In the genomic region with DNA sequence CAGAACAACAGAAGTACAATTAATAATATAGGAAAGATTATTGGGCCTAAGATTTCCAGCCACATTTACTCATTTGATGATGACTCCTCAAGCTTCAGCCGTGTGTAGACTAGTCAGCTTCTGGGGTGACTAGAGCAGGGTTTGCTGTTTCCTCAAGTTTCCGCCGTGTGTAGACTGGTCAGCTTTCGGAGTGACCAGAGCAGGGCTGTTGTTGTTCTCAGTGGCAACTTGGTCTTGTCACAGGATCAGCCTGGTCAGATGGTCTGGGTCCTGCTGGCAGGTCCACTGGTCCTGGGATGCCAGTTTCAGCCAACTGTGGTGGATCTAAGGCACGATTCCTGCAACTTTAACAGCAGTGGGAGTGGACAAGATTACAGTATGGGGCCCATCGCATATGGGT, we compare ENCODE assay signal across 27 cellular contexts. TPM values are rescaled to one million over a fixed set of nuclear protein-coding genes. Genes with fewer than 3 reads are reported as not detected.
DNase-seq lines count a peak whose midpoint lies in the region; ATAC-seq, FAIRE-seq and TF ChIP-seq lines count a peak whose summit lies in the region.
"Had no signal": no experiment of that assay in that cellular context is flagged by ENCODE, and none has a peak within 500 bp of the region (broad histone marks: within the 10 kb centered on the region; RNA-seq: fewer than 3 reads in every experiment).

No MANE protein-coding gene starts in this region.

- TF ChIP-seq RAD21 in H1 (IDR thresholded peaks at IDR 0.05 in 1 of 2, conservative IDR thresholded peaks at IDR 0.05 in 1 of 2; ENCODE audit: low read depth in 2 of 2, low read length in 2 of 2) = no peak

- H3K18ac ChIP-seq in H1 (ENCODE audit: extremely low read depth, low read length) = 0 out of 2 replicates have a peak overlapping the region, but pooled peaks have one; percentile 39

- H3K27ac ChIP-seq in CD8-positive, alpha-beta memory T cell (ENCODE audit: low read depth, low read length) = peak overlapping the region; percentile 33
- H3K27ac ChIP-seq in Karpas-422 (ENCODE audit: low read length) (no peak overlapping the region), H1 (ENCODE audit: low read depth, low read length) (no peak overlapping the region)
- H3K27ac ChIP-seq: BLaER1, SJCRH30 had no signal

- no peak overlapping the region for H2BK12ac ChIP-seq in H1 (ENCODE audit: low read depth, low read length)

- no peaks in the 10 kb centered on the region for H3K36me3 Mint-ChIP-seq in CD8-positive, alpha-beta memory T cell
- H3K36me3 Mint-ChIP-seq in mesothelial cell of epicardium = no peaks in the 10 kb centered on the region
- no peaks in the 10 kb centered on the region for H3K36me3 Mint-ChIP-seq in T-helper 2 cell treated with Interferon-gamma antibody and Interleukin-4, amounts not matched to agents 5 μg/mL and 100 μg/mL, for 36 hours (ENCODE audit: low read depth)
- H3K36me3 Mint-ChIP-seq: CD4-positive, CD25-positive, alpha-beta regulatory T cell had no signal

- H3K9me3 Mint-ChIP-seq in CD8-positive, alpha-beta memory T cell = no peaks in the 10 kb centered on the region
- no peaks in the 10 kb centered on the region for H3K9me3 Mint-ChIP-seq in mesothelial cell of epicardium
- no peaks in the 10 kb centered on the region for H3K9me3 Mint-ChIP-seq in T-helper 2 cell treated with Interferon-gamma antibody and Interleukin-4, amounts not matched to agents 5 μg/mL and 100 μg/mL, for 36 hours

- peaks cover 0 to 21% of the 10 kb centered on the region in 2 donors for H3K27me3 Mint-ChIP-seq in CD8-positive, alpha-beta memory T cell
- H3K27me3 Mint-ChIP-seq in mesothelial cell of epicardium (ENCODE audit: low read depth) = peaks cover 32% of the 10 kb centered on the region
- H3K27me3 Mint-ChIP-seq in T-helper 2 cell treated with Interferon-gamma antibody and Interleukin-4, amounts not matched to agents 5 μg/mL and 100 μg/mL, for 36 hours (ENCODE audit: low read depth) = peaks cover 3% of the 10 kb centered on the region

- H4K5ac ChIP-seq in H1 (ENCODE audit: insufficient read length, low read depth, low read length) = no peak overlapping the region

- no peaks in the 10 kb centered on the region for H3K9me2 ChIP-seq in Karpas-422 (replicated peaks; ENCODE audit: insufficient read depth, low read length)

- 0 out of 2 replicates have a peak overlapping the region, but pooled peaks have one; percentile 11 for H2BK20ac ChIP-seq in H1 (ENCODE audit: low read length)

- H4K20me1 ChIP-seq in Karpas-422 (ENCODE audit: insufficient read depth, low read depth, low read length) (no peaks in the 10 kb centered on the region), H1 (replicated peaks in 1 of 2; ENCODE audit: control insufficient read depth in 1 of 2, insufficient read depth in 2 of 2, low read length in 2 of 2) (no peaks in the 10 kb centered on the region)
- H4K20me1 ChIP-seq: BLaER1 had no signal

- H3K9ac ChIP-seq in Karpas-422 (ENCODE audit: low read length) (no peak overlapping the region), H1 (replicated peaks in 1 of 4; ENCODE audit: extremely low read depth in 1 of 4, low read depth in 3 of 4, low read length in 3 of 4) (no peak overlapping the region)
- H3K9ac ChIP-seq: BLaER1 had no signal

- no peak overlapping the region for H2BK15ac ChIP-seq in H1 (ENCODE audit: low read length)

- H3K27ac Mint-ChIP-seq in CD8-positive, alpha-beta memory T cell = no peak overlapping the region
- H3K27ac Mint-ChIP-seq in mesothelial cell of epicardium = peak overlapping the region; percentile 84
- no peak overlapping the region for H3K27ac Mint-ChIP-seq in T-helper 2 cell treated with Interferon-gamma antibody and Interleukin-4, amounts not matched to agents 5 μg/mL and 100 μg/mL, for 36 hours
- H3K27ac Mint-ChIP-seq: CD4-positive, CD25-positive, alpha-beta regulatory T cell had no signal

- H3K4me1 Mint-ChIP-seq in CD8-positive, alpha-beta memory T cell = no peaks in the 10 kb centered on the region
- H3K4me1 Mint-ChIP-seq in mesothelial cell of epicardium = peaks cover 27% of the 10 kb centered on the region
- no peaks in the 10 kb centered on the region for H3K4me1 Mint-ChIP-seq in T-helper 2 cell treated with Interferon-gamma antibody and Interleukin-4, amounts not matched to agents 5 μg/mL and 100 μg/mL, for 36 hours (ENCODE audit: low read depth)
- H3K4me1 Mint-ChIP-seq: CD4-positive, CD25-positive, alpha-beta regulatory T cell had no signal

- H3K79me2 ChIP-seq in Karpas-422 (ENCODE audit: low read length) = no peaks in the 10 kb centered on the region
- no peaks in the 10 kb centered on the region for H3K79me2 ChIP-seq in H1 (ENCODE audit: control insufficient read depth in 1 of 2, insufficient read depth in 2 of 2, low read length in 2 of 2)

- no peaks in the 10 kb centered on the region for H3K79me1 ChIP-seq in H1 (ENCODE audit: low read depth, low read length)

- no peak overlapping the region for H2BK5ac ChIP-seq in H1 (ENCODE audit: low read depth, low read length)

- ATAC-seq in GM18861 (IDR thresholded peaks at IDR 0.05; ENCODE audit: unreplicated experiment) = no peak
- ATAC-seq: GM12878, HCT116, Right ventricle myocardium inferior had no signal

- POLR2A ChIA-PET in CD8-positive, alpha-beta memory T cell (lab: Charles Lee) = no interaction called here
- POLR2A ChIA-PET in H1 (lab: Charles Lee; ENCODE audit: partially characterized antibody) = no interaction called here

- TF ChIP-seq CTCF in H1 (IDR thresholded peaks at IDR 0.05; ENCODE audit: control extremely low read depth in 1 of 3, insufficient read depth in 1 of 3, low read depth in 1 of 3, low read length in 3 of 3) (no peak), mesothelial cell of epicardium (IDR thresholded peaks at IDR 0.05; ENCODE audit: unreplicated experiment) (no peak)

- H4K91ac ChIP-seq in H1 (replicated peaks; ENCODE audit: insufficient read length, low read length) = no peak overlapping the region

- H3K4me2 ChIP-seq in Karpas-422 (ENCODE audit: low read depth, low read length, poor library complexity, severe bottlenecking) = no peak overlapping the region
- H3K4me2 ChIP-seq in H1 (ENCODE audit: insufficient read depth in 1 of 2, low read depth in 2 of 2, low read length in 2 of 2) = no peak overlapping the region
- H3K4me2 ChIP-seq: BLaER1 had no signal

- CTCF ChIA-PET in CD8-positive, alpha-beta memory T cell (lab: Charles Lee) = no interaction called here
- CTCF ChIA-PET in H1 (lab: Charles Lee; ENCODE audit: partially characterized antibody) = no interaction called here

- no peak overlapping the region for H4K8ac ChIP-seq in H1 (ENCODE audit: extremely low read depth, insufficient read depth, low read length)

- H2AK5ac ChIP-seq in H1 (ENCODE audit: low read depth, low read length) = no peak overlapping the region

- H2BK120ac ChIP-seq in H1 (replicated peaks; ENCODE audit: low read depth, low read length) = no peak overlapping the region

- TF ChIP-seq EP300 in H1 (IDR thresholded peaks at IDR 0.05; ENCODE audit: borderline replicate concordance in 1 of 2, low read depth in 2 of 2, low read length in 2 of 2) = no peak

- no peak overlapping the region for H2AFZ ChIP-seq in Karpas-422 (ENCODE audit: low read length)
- H2AFZ ChIP-seq in H1 (ENCODE audit: low read length) = no peak overlapping the region

- H3K14ac ChIP-seq in H1 (ENCODE audit: insufficient read length) = no peak overlapping the region

- 96% methylated on average over 6 of the region's 6 CpGs; no CpG with 5 or more reads in 1 of the 2 experiments for WGBS in H1 (ENCODE audit: extremely low coverage in 1 of 2, insufficient coverage in 1 of 2, insufficient read length in 1 of 2, insufficient replicate concordance in 2 of 2, low coverage in 1 of 2, low lambda C conversion rate in 2 of 2, missing lambda C conversion rate in 1 of 2), 2 experiments

- no peaks in the 10 kb centered on the region for H3K36me3 ChIP-seq in CD8-positive, alpha-beta memory T cell (ENCODE audit: insufficient read depth, low read length)
- H3K36me3 ChIP-seq in Karpas-422 (ENCODE audit: insufficient read depth, low read length) (no peaks in the 10 kb centered on the region), H1 (ENCODE audit: control insufficient read depth in 2 of 4, insufficient read depth in 4 of 4, low read length in 3 of 4) (no peaks in the 10 kb centered on the region; a peak in 1 of 8 replicates)
- H3K36me3 ChIP-seq: BLaER1, SJCRH30 had no signal

- no peak overlapping the region for H3K56ac ChIP-seq in H1 (replicated peaks; ENCODE audit: insufficient read length, low read depth, low read length)

- H3K23me2 ChIP-seq in H1 (ENCODE audit: low read depth, low read length) = no peaks in the 10 kb centered on the region

- H3K9me3 ChIP-seq in CD8-positive, alpha-beta memory T cell (ENCODE audit: low read length) = no peaks in the 10 kb centered on the region
- H3K9me3 ChIP-seq in Karpas-422 (ENCODE audit: low read length) = no peaks in the 10 kb centered on the region
- H3K9me3 ChIP-seq in H1 (ENCODE audit: insufficient read depth in 2 of 2, low read depth in 1 of 2, low read length in 1 of 2) = 0 out of 4 replicates have a peak, but pooled peaks cover 2 to 6% of the 10 kb centered on the region in 2 experiments
- H3K9me3 ChIP-seq: BLaER1, SJCRH30 had no signal

- no peaks in the 10 kb centered on the region for H3K27me3 ChIP-seq in CD8-positive, alpha-beta memory T cell (ENCODE audit: insufficient read depth, low read length, poor library complexity, severe bottlenecking)
- H3K27me3 ChIP-seq in Karpas-422 (ENCODE audit: low read length) = no peaks in the 10 kb centered on the region
- H3K27me3 ChIP-seq in H1 (replicated peaks in 1 of 4; ENCODE audit: control insufficient read depth in 3 of 4, extremely low read depth in 1 of 4, insufficient read depth in 3 of 4, low read length in 3 of 4) = 0 out of 7 replicates have a peak, but pooled peaks cover 0 to 2% (median 0%) of the 10 kb centered on the region in 4 experiments
- H3K27me3 ChIP-seq: BLaER1 had no signal

- FAIRE-seq in H1 (lab: Jason Lieb, UNC) = no peak
- FAIRE-seq: A204.1, GM12878 had no signal

- H3K4me3 ChIP-seq in CD8-positive, alpha-beta memory T cell (ENCODE audit: low read length) = no peak overlapping the region
- no peak overlapping the region for H3K4me3 ChIP-seq in Karpas-422 (ENCODE audit: low read length)
- H3K4me3 ChIP-seq in H1 (ENCODE audit: extremely low read depth in 1 of 4, insufficient read depth in 2 of 4, low read depth in 3 of 4, low read length in 4 of 4) = no peak overlapping the region
- H3K4me3 ChIP-seq: BLaER1, GM12878, SJCRH30 had no signal

- no peak overlapping the region for H3K23ac ChIP-seq in H1 (ENCODE audit: insufficient read length)

- DNase-seq in CD8-positive, alpha-beta memory T cell = no peak
- peak; percentile 21 for DNase-seq in Karpas-422
- no peak for DNase-seq in H1 (ENCODE audit: low read depth in 1 of 2, low spot score in 2 of 2)
- no peak for DNase-seq in mesothelial cell of epicardium (ENCODE audit: low spot score in 2 of 2, unreplicated experiment in 2 of 2)
- DNase-seq in T-helper 2 cell treated with Interferon-gamma antibody and Interleukin-4, amounts not matched to agents 5 μg/mL and 100 μg/mL, for 36 hours (ENCODE audit: low spot score) = no peak
- no peak for DNase-seq in activated CD4-positive, alpha-beta T cell treated with anti-CD3 and anti-CD28 coated beads, Interleukin-2, amount 50 U/mL, for 4 hours
- no peak for DNase-seq in DMS53 treated with DMSO at 0.1 percent for 48 hours (lab: John Stamatoyannopoulos, UW; ENCODE audit: unreplicated experiment)
- DNase-seq: CD4-positive, CD25-positive, alpha-beta regulatory T cell; DMS79; EL; GDM1; NCI-H1092 treated with DMSO at 0.1 percent for 48 hours; NCI-H1436; NCI-H187; NCI-H2081 treated with DMSO at 0.1 percent for 48 hours; NCI-H2171 treated with DMSO at 0.1 percent for 48 hours; NCI-H524; NCI-H774; SJCRH30 had no signal

- H3K4me1 ChIP-seq in CD8-positive, alpha-beta memory T cell (ENCODE audit: insufficient read depth, low read length) = no peaks in the 10 kb centered on the region
- H3K4me1 ChIP-seq in Karpas-422 (ENCODE audit: low read length) (no peaks in the 10 kb centered on the region), H1 (replicated peaks in 1 of 4; ENCODE audit: control insufficient read depth in 3 of 4, insufficient read depth in 4 of 4, low read length in 3 of 4) (peaks cover 5 to 15% (median 8%) of the 10 kb centered on the region in 4 experiments; a peak in 6 of 7 replicates)
- H3K4me1 ChIP-seq: BLaER1, SJCRH30 had no signal

- TF ChIP-seq POLR2A in H1 (IDR thresholded peaks at IDR 0.05; ENCODE audit: control extremely low read depth in 1 of 2, low read depth in 2 of 2, low read length in 2 of 2) = no peak

- H3K4ac ChIP-seq in H1 (replicated peaks; ENCODE audit: insufficient read length, low read depth, low read length) = no peak overlapping the region

- H3K4me3 Mint-ChIP-seq in CD8-positive, alpha-beta memory T cell = no peak overlapping the region
- H3K4me3 Mint-ChIP-seq in mesothelial cell of epicardium = no peak overlapping the region
- no peak overlapping the region for H3K4me3 Mint-ChIP-seq in T-helper 2 cell treated with Interferon-gamma antibody and Interleukin-4, amounts not matched to agents 5 μg/mL and 100 μg/mL, for 36 hours
- H3K4me3 Mint-ChIP-seq: CD4-positive, CD25-positive, alpha-beta regulatory T cell had no signal

RNA-seq across cellular contexts. Expression of a gene that starts 21.8 kb away (rescaled TPM):
- total RNA-seq in CD8-positive, alpha-beta memory T cell = not detected
- polyA plus RNA-seq in CD8-positive, alpha-beta memory T cell = not detected
- not detected in 2 replicates for total RNA-seq in Karpas-422 (2014; rRNA removed; shearing (Covaris generic); ENCODE audit: low replicate concordance)
- total RNA-seq in H1 (2021; fragmentation: NEBNext Ultra II Directional; extraction: Animal tissue kit (Norgen Biotek cat#: 25700)) = not detected in 2 replicates
- polyA plus RNA-seq in H1 (2011; rRNA removed) = under 0.01 TPM in 1 of 2 replicates, not detected in the other
- polyA plus RNA-seq in H1 (2011; cell fraction: cytosol; rRNA removed) = 0.01 TPM
- not detected for polyA plus RNA-seq in H1 (2011; cell fraction: nucleus; rRNA removed)
- polyA plus RNA-seq in H1 (2012, experiment 1 of 2) = not detected in 4 replicates
- polyA plus RNA-seq in H1 (2012, experiment 2 of 2) = not detected
- polyA plus RNA-seq in H1 (2013, experiment 1 of 2) = not detected
- polyA plus RNA-seq in H1 (2013, experiment 2 of 2) = under 0.01 TPM
- not detected in 2 replicates for polyA minus RNA-seq in H1 (2011; rRNA and poly(A)+ RNA removed)
- polyA minus RNA-seq in H1 (2011; cell fraction: cytosol; rRNA and poly(A)+ RNA removed) = not detected
- polyA minus RNA-seq in H1 (2011; cell fraction: nucleus; rRNA and poly(A)+ RNA removed) = not detected
- 0.07 to 0.20 TPM (median 0.14 TPM) in 3 replicates for total RNA-seq in mesothelial cell of epicardium
- total RNA-seq: CD4-positive, CD25-positive, alpha-beta regulatory T cell; GM12878; H4; HT-29; Right ventricle myocardium inferior; SJCRH30 had no signal
- polyA plus RNA-seq: CD4-positive, CD25-positive, alpha-beta regulatory T cell; GM12878 had no signal
